ENCODE assay signal across 1 cellular context in the genomic region with DNA sequence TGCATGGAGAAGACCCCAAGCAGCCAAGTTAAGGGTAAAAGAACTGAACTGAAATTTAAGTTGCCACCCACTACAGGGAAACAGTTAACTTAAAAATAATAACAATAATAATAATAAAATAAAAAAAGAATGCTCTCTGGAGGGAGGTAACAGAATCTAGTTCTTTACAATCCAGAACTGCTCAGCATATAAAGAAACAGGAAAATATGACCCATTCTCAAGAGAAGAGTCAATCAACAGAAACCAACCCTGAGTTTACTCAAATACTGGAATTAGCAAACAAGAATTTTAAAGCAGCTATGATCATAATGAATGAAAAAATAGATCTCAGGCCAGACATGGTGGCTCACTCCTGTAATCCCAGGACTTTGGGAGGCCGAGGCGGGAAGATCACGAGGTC.
TF ChIP-seq lines count a peak whose summit lies in the region.

No MANE protein-coding gene starts in this region.

TF ChIP-seq in WTC11, 78 proteins besides CTCF, POLR2A, EP300 and RAD21 (continued from another document):
- TF ChIP-seq, protein P1, sequence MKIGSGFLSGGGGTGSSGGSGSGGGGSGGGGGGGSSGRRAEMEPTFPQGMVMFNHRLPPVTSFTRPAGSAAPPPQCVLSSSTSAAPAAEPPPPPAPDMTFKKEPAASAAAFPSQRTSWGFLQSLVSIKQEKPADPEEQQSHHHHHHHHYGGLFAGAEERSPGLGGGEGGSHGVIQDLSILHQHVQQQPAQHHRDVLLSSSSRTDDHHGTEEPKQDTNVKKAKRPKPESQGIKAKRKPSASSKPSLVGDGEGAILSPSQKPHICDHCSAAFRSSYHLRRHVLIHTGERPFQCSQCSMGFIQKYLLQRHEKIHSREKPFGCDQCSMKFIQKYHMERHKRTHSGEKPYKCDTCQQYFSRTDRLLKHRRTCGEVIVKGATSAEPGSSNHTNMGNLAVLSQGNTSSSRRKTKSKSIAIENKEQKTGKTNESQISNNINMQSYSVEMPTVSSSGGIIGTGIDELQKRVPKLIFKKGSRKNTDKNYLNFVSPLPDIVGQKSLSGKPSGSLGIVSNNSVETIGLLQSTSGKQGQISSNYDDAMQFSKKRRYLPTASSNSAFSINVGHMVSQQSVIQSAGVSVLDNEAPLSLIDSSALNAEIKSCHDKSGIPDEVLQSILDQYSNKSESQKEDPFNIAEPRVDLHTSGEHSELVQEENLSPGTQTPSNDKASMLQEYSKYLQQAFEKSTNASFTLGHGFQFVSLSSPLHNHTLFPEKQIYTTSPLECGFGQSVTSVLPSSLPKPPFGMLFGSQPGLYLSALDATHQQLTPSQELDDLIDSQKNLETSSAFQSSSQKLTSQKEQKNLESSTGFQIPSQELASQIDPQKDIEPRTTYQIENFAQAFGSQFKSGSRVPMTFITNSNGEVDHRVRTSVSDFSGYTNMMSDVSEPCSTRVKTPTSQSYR (CRISPR knock-in tag; IDR thresholded peaks at IDR 0.05) = no peak
- TF ChIP-seq ZNF317 (CRISPR knock-in tag; IDR thresholded peaks at IDR 0.05; ENCODE audit: borderline replicate concordance, low read depth) = no peak
- TF ChIP-seq, protein P2, sequence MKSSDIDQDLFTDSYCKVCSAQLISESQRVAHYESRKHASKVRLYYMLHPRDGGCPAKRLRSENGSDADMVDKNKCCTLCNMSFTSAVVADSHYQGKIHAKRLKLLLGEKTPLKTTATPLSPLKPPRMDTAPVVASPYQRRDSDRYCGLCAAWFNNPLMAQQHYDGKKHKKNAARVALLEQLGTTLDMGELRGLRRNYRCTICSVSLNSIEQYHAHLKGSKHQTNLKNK (CRISPR knock-in tag; IDR thresholded peaks at IDR 0.05) = no peak
- no peak for TF ChIP-seq RORB (CRISPR knock-in tag; IDR thresholded peaks at IDR 0.05)
- TF ChIP-seq NR2C2 (CRISPR knock-in tag; IDR thresholded peaks at IDR 0.05) = no peak
- TF ChIP-seq, protein P3, sequence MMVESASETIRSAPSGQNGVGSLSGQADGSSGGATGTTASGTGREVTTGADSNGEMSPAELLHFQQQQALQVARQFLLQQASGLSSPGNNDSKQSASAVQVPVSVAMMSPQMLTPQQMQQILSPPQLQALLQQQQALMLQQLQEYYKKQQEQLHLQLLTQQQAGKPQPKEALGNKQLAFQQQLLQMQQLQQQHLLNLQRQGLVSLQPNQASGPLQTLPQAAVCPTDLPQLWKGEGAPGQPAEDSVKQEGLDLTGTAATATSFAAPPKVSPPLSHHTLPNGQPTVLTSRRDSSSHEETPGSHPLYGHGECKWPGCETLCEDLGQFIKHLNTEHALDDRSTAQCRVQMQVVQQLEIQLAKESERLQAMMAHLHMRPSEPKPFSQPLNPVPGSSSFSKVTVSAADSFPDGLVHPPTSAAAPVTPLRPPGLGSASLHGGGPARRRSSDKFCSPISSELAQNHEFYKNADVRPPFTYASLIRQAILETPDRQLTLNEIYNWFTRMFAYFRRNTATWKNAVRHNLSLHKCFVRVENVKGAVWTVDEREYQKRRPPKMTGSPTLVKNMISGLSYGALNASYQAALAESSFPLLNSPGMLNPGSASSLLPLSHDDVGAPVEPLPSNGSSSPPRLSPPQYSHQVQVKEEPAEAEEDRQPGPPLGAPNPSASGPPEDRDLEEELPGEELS (CRISPR knock-in tag; IDR thresholded peaks at IDR 0.05) = no peak
- TF ChIP-seq, protein P4, sequence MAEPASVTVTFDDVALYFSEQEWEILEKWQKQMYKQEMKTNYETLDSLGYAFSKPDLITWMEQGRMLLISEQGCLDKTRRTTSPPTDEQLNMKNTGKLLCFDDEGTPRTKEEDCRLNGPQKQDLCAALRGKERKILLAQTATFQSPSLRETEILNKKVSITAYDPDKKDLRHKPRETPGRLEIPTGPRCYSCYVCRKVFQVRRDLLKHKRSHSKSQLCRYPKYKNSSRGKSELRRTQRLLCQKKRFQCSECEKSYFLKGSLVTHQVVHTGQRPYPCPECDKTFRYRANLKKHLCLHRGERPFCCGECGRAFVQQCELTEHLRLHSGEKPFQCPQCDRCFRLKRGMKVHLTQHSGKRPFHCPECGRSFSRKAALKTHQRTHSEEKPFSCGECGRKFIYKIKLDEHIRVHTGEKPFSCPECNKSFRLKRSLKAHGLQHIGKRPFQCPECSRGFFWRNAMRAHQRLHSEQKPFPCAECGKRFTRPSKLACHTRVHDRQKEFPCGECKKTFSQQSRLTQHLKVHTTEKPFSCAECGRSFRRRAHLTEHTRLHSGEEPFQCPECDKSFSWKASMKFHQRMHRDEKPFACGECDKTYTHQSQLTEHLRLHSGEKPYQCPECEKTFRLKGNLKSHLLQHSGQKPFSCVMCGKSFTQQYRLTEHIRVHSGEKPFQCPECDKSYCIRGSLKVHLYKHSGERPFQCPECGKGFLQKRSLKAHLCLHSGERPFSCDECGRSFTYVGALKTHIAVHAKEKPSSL (CRISPR knock-in tag; conservative IDR thresholded peaks at IDR 0.05) = no peak
- TF ChIP-seq, protein P5, sequence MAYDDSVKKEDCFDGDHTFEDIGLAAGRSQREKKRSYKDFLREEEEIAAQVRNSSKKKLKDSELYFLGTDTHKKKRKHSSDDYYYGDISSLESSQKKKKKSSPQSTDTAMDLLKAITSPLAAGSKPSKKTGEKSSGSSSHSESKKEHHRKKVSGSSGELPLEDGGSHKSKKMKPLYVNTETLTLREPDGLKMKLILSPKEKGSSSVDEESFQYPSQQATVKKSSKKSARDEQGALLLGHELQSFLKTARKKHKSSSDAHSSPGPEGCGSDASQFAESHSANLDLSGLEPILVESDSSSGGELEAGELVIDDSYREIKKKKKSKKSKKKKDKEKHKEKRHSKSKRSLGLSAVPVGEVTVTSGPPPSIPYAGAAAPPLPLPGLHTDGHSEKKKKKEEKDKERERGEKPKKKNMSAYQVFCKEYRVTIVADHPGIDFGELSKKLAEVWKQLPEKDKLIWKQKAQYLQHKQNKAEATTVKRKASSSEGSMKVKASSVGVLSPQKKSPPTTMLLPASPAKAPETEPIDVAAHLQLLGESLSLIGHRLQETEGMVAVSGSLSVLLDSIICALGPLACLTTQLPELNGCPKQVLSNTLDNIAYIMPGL (CRISPR knock-in tag; IDR thresholded peaks at IDR 0.05) = no peak
- TF ChIP-seq, protein P6, sequence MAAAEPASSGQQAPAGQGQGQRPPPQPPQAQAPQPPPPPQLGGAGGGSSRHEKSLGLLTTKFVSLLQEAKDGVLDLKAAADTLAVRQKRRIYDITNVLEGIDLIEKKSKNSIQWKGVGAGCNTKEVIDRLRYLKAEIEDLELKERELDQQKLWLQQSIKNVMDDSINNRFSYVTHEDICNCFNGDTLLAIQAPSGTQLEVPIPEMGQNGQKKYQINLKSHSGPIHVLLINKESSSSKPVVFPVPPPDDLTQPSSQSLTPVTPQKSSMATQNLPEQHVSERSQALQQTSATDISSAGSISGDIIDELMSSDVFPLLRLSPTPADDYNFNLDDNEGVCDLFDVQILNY (CRISPR knock-in tag; IDR thresholded peaks at IDR 0.05) = no peak
- TF ChIP-seq TEAD4 (CRISPR knock-in tag; IDR thresholded peaks at IDR 0.05) = no peak
- TF ChIP-seq, protein P7, sequence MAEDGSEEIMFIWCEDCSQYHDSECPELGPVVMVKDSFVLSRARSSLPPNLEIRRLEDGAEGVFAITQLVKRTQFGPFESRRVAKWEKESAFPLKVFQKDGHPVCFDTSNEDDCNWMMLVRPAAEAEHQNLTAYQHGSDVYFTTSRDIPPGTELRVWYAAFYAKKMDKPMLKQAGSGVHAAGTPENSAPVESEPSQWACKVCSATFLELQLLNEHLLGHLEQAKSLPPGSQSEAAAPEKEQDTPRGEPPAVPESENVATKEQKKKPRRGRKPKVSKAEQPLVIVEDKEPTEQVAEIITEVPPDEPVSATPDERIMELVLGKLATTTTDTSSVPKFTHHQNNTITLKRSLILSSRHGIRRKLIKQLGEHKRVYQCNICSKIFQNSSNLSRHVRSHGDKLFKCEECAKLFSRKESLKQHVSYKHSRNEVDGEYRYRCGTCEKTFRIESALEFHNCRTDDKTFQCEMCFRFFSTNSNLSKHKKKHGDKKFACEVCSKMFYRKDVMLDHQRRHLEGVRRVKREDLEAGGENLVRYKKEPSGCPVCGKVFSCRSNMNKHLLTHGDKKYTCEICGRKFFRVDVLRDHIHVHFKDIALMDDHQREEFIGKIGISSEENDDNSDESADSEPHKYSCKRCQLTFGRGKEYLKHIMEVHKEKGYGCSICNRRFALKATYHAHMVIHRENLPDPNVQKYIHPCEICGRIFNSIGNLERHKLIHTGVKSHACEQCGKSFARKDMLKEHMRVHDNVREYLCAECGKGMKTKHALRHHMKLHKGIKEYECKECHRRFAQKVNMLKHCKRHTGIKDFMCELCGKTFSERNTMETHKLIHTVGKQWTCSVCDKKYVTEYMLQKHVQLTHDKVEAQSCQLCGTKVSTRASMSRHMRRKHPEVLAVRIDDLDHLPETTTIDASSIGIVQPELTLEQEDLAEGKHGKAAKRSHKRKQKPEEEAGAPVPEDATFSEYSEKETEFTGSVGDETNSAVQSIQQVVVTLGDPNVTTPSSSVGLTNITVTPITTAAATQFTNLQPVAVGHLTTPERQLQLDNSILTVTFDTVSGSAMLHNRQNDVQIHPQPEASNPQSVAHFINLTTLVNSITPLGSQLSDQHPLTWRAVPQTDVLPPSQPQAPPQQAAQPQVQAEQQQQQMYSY (CRISPR knock-in tag; IDR thresholded peaks at IDR 0.05) = no peak
